12 cellular contexts compared by ENCODE assay signal in genomic region chr21:32372755-32373154, GRCh38. TPM values are rescaled to one million over a fixed set of nuclear protein-coding genes. Genes with fewer than 3 reads are reported as not detected.
A peak's percentile ranks its signal among the peaks of the same experiment; 100 is the strongest.
DNase-seq lines count a peak whose midpoint lies in the region; ATAC-seq and TF ChIP-seq lines count a peak whose summit lies in the region.
"Had no signal": no experiment of that assay in that cellular context is flagged by ENCODE, and none has a peak within 500 bp of the region (broad histone marks: within the 10 kb centered on the region; RNA-seq: fewer than 3 reads in every experiment).

No MANE protein-coding gene starts in this region.

- H3K4me3 ChIP-seq in left ventricle myocardium inferior: no peak overlapping the region
- no peak overlapping the region for H3K4me3 ChIP-seq in breast epithelium
- no peak overlapping the region for H3K4me3 ChIP-seq in muscle layer of duodenum (ENCODE audit: low read depth in 1 of 2, low read length in 2 of 2)
- no peak overlapping the region for H3K4me3 ChIP-seq in vagina

- intact Hi-C loops in left ventricle myocardium inferior (cut with micrococcal nuclease): no loop called here
- intact Hi-C loops in cardiac septum (cut with DNase I): no loop called here
- intact Hi-C loops in breast epithelium (cut with DNase I; ENCODE audit: low total_unique reads): no loop called here
- intact Hi-C loops in vagina (cut with DNase I): no loop called here

- ATAC-seq in HG02798 (IDR thresholded peaks at IDR 0.05; ENCODE audit: poor library complexity, unreplicated experiment): no peak
- ATAC-seq: activated CD8-positive, alpha-beta memory T cell treated with anti-CD3 and anti-CD28 coated beads, Interleukin-2, amount 10 ng/mL, durations not matched to agents 7 days and 5 days had no signal

- DNase-seq in left ventricle myocardium inferior (no peak), cardiac septum (ENCODE audit: low spot score) (no peak), breast epithelium (ENCODE audit: low spot score in 2 of 2) (no peak), vagina (ENCODE audit: extremely low spot score in 2 of 2) (no peak), SW 1271 (lab: John Stamatoyannopoulos, UW) (no peak)
- no peak for DNase-seq in activated effector memory CD4-positive, alpha-beta T cell treated with anti-CD3 and anti-CD28 coated beads, Interleukin-2, amount 50 U/mL, for 16 hours
- DNase-seq: activated CD8-positive, alpha-beta memory T cell treated with anti-CD3 and anti-CD28 coated beads, Interleukin-2, amount 10 ng/mL, durations not matched to agents 7 days and 5 days; islet precursor cell; stimulated activated CD4-positive, alpha-beta T cell treated with anti-CD3 and anti-CD28 coated beads, Interleukin-4, amount 100 ng/mL, for 24 hours had no signal

- TF ChIP-seq CTCF in left ventricle myocardium inferior (IDR thresholded peaks at IDR 0.05; ENCODE audit: borderline replicate concordance): no peak
- no peak for TF ChIP-seq CTCF in breast epithelium (IDR thresholded peaks at IDR 0.05)
- TF ChIP-seq CTCF in vagina (IDR thresholded peaks at IDR 0.05): no peak

- H3K9me3 ChIP-seq in left ventricle myocardium inferior (replicated peaks) (no peaks in the 10 kb centered on the region), breast epithelium (no peaks in the 10 kb centered on the region), muscle layer of duodenum (ENCODE audit: control insufficient read depth in 1 of 2, low read length in 2 of 2) (no peaks in the 10 kb centered on the region), vagina (no peaks in the 10 kb centered on the region)
- H3K9me3 ChIP-seq: neutrophil had no signal

- H3K4me1 ChIP-seq in left ventricle myocardium inferior (peaks cover 19% of the 10 kb centered on the region), breast epithelium (peaks cover 0 to 8% of the 10 kb centered on the region in 2 donors), muscle layer of duodenum (ENCODE audit: control insufficient read depth in 1 of 2, insufficient read depth in 2 of 2, low read length in 2 of 2) (peaks cover 0 to 17% of the 10 kb centered on the region in 2 donors), vagina (peaks cover 31% of the 10 kb centered on the region)

- H3K27ac ChIP-seq in left ventricle myocardium inferior (replicated peaks): peak overlapping the region; percentile 74
- peak overlapping the region; percentile 87 to 91 for H3K27ac ChIP-seq in breast epithelium
- peak overlapping the region; percentile 39 for H3K27ac ChIP-seq in muscle layer of duodenum (ENCODE audit: low read length)
- peak overlapping the region; percentile 87 for H3K27ac ChIP-seq in vagina
- H3K27ac ChIP-seq: neutrophil had no signal

- TF ChIP-seq POLR2A in breast epithelium (IDR thresholded peaks at IDR 0.05): no peak
- no peak for TF ChIP-seq POLR2A in vagina (IDR thresholded peaks at IDR 0.05)

- H3K27me3 ChIP-seq in left ventricle myocardium inferior (ENCODE audit: low read depth) (no peaks in the 10 kb centered on the region), breast epithelium (no peaks in the 10 kb centered on the region), muscle layer of duodenum (ENCODE audit: low read depth, low read length) (no peaks in the 10 kb centered on the region), vagina (no peaks in the 10 kb centered on the region)
- H3K27me3 ChIP-seq: neutrophil had no signal

- H3K36me3 ChIP-seq in left ventricle myocardium inferior: peaks cover 55% of the 10 kb centered on the region
- no peaks in the 10 kb centered on the region for H3K36me3 ChIP-seq in breast epithelium
- peaks cover 19 to 26% of the 10 kb centered on the region in 2 donors for H3K36me3 ChIP-seq in muscle layer of duodenum (ENCODE audit: control insufficient read depth in 1 of 2, insufficient read depth in 2 of 2, low read length in 2 of 2)
- H3K36me3 ChIP-seq in vagina: peaks cover 0 to 28% of the 10 kb centered on the region in 2 donors

RNA-seq across cellular contexts. Expression of gene URB1, which starts 20.1 kb away (rescaled TPM):
- total RNA-seq in left ventricle myocardium inferior (13.8 TPM), cardiac septum (10.5 TPM), breast epithelium (10 to 100 TPM; 12.8 to 22.2 (median 20.6) TPM), vagina (23.8 TPM)

RNA-seq across cellular contexts. Expression of gene EVA1C, which starts 39.8 kb away (rescaled TPM):
- total RNA-seq in left ventricle myocardium inferior (13.9 TPM), cardiac septum (15.4 TPM), breast epithelium (10 to 100 TPM; 30.2 to 69.8 (median 58.5) TPM), vagina (66.5 TPM)

Comparison
In these comparisons a context has a peak if more than half of its experiments do, and no peak if none do; other contexts are left out.
1. H3K27ac ChIP-seq: peak in every context shown above with its lines; median percentile 89 in breast epithelium; 87 in vagina; 74 in left ventricle myocardium inferior; 39 in muscle layer of duodenum.